In the genomic region with DNA sequence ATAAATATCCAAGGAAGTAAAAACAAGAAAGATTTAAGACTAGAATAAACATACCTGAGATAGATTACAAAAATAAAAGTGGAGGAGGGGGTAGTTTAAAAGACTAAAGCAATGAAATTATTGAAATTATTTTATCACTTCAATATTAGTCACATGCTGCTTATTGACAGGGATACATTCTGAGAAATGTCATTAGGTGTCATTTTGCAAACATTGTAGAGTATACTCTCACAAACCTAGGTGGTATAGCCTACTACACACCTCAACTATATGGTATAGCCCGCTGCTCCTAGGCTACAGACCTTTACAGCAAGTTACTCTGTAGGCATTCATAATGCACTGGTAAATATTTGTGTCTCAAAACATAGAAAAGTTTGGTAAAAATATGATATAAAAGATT, we compare ENCODE assay signal across 27 cellular contexts.
"Had no signal": no experiment of that assay in that cellular context is flagged by ENCODE, and none has a peak within 500 bp of the region (broad histone marks: within the 10 kb centered on the region; RNA-seq: fewer than 3 reads in every experiment).

No MANE protein-coding gene starts in this region.

- H3K36me3 ChIP-seq: stomach, suprapubic skin, thoracic aorta, thyroid gland, tibial nerve, transverse colon, upper lobe of left lung, upper lobe of right lung, uterus, vagina had no signal

- FAIRE-seq: urothelium cell line had no signal

- H3K27me3 ChIP-seq: stomach, suprapubic skin, testis, thyroid gland, tibial artery, tibial nerve, transverse colon, upper lobe of left lung, upper lobe of right lung, uterus, vagina had no signal

- H3K27ac ChIP-seq: stomach, suprapubic skin, testis, thoracic aorta, thyroid gland, tibial artery, tibial nerve, transverse colon, upper lobe of left lung, upper lobe of right lung, uterus, vagina had no signal

- DNase-seq: stimulated activated CD4-positive, alpha-beta T cell treated with anti-CD3 and anti-CD28 coated beads, Interleukin-2, amount 100 ng/mL, for 48 hours; stimulated activated CD4-positive, alpha-beta T cell treated with anti-CD3 and anti-CD28 coated beads, Interleukin-4, amount 100 ng/mL, for 1 hour; stimulated activated CD4-positive, alpha-beta T cell treated with anti-CD3 and anti-CD28 coated beads, Interleukin-4, amount 100 ng/mL, for 24 hours; stimulated activated CD4-positive, alpha-beta T cell treated with anti-CD3 and anti-CD28 coated beads, Interleukin-4, amount 100 ng/mL, for 4 hours; stimulated activated CD8-positive, alpha-beta memory T cell treated with anti-CD3 and anti-CD28 coated beads, Interleukin-4, amount 100 ng/mL, for 48 hours; stimulated activated naive B cell treated with anti-CD40 and anti-IgM and Interleukin-4, amounts not matched to agents 10 μg/mL and 1 μg/mL and 100 μg/mL, for 72 hours; stimulated activated naive CD4-positive, alpha-beta T cell; stimulated activated naive CD4-positive, alpha-beta T cell treated with Interleukin-2 at 50 U/mL for 16 hours; stimulated activated naive CD8-positive, alpha-beta T cell treated with anti-CD3 and anti-CD28 coated beads, Interleukin-15, amount 100 ng/mL, for 72 hours; stimulated activated naive CD8-positive, alpha-beta T cell treated with anti-CD3 and anti-CD28 coated beads, Interleukin-15, Interleukin-2, amounts not matched to agents 100 U/mL and 50 U/mL, for 24 hours; stomach; substantia nigra; testis; thyroid gland; tibial artery; transverse colon; trophoblast cell; upper lobe of left lung; upper lobe of right lung; uterus had no signal

- H3K4me3 ChIP-seq: stomach, suprapubic skin, testis, thoracic aorta, thyroid gland, tibial artery, tibial nerve, transverse colon, upper lobe of left lung, upper lobe of right lung, uterus, vagina had no signal

- ATAC-seq: stimulated activated effector memory CD8-positive, alpha-beta T cell treated with anti-CD3 and anti-CD28 coated beads, Interleukin-12 subunit alpha, Interleukin-12 subunit beta, amount 100 ng/mL, for 72 hours; stimulated activated memory B cell treated with anti-CD40 and anti-IgM and Interleukin-4, amounts not matched to agents 10 μg/mL and 1 μg/mL and 100 μg/mL, for 72 hours; stimulated activated naive B cell treated with anti-CD40 and anti-IgM and Interleukin-4, amounts not matched to agents 10 μg/mL and 1 μg/mL and 100 μg/mL, for 72 hours; stimulated activated naive CD8-positive, alpha-beta T cell treated with anti-CD3 and anti-CD28 coated beads, Interleukin-15, amount 100 ng/mL, for 72 hours; stimulated activated naive CD8-positive, alpha-beta T cell treated with anti-CD3 and anti-CD28 coated beads, Interleukin-15, Interleukin-2, amounts not matched to agents 100 U/mL and 50 U/mL, for 24 hours; upper lobe of right lung had no signal

- H3K9me3 ChIP-seq: suprapubic skin, testis, thoracic aorta, thyroid gland, upper lobe of right lung, uterus had no signal

- H3K4me1 ChIP-seq: stomach, suprapubic skin, testis, thyroid gland, tibial artery, upper lobe of left lung, upper lobe of right lung, vagina had no signal
